29 cellular contexts compared by ENCODE assay signal in genomic region chr14:39272918-39273317, GRCh38.
"Had no signal": no experiment of that assay in that cellular context is flagged by ENCODE, and none has a peak within 500 bp of the region (broad histone marks: within the 10 kb centered on the region; RNA-seq: fewer than 3 reads in every experiment).

No MANE protein-coding gene starts in this region.

- H3K36me3 ChIP-seq: adrenal gland, brain microvascular endothelial cell, thoracic aorta, vagina, WERI-Rb-1 had no signal

- FAIRE-seq: colon, small intestine, TTC549 had no signal

- H3K4me3 Mint-ChIP-seq: activated CD8-positive, alpha-beta T cell treated with anti-CD3 and anti-CD28 coated beads, Interleukin-2, amount 10 ng/mL, durations not matched to agents 7 days and 5 days; activated naive CD4-positive, alpha-beta T cell treated with anti-CD3 and anti-CD28 coated beads for 36 hours; neural crest cell; type B pancreatic cell had no signal

- H3K27ac Mint-ChIP-seq: activated CD8-positive, alpha-beta T cell treated with anti-CD3 and anti-CD28 coated beads, Interleukin-2, amount 10 ng/mL, durations not matched to agents 7 days and 5 days; activated naive CD4-positive, alpha-beta T cell treated with anti-CD3 and anti-CD28 coated beads for 36 hours; stimulated activated naive B cell treated with anti-CD40 and anti-IgM and Interleukin-4, amounts not matched to agents 10 μg/mL and 1 μg/mL and 100 μg/mL, for 72 hours had no signal

- H3K9me3 Mint-ChIP-seq: T-cell had no signal

- H3K27ac ChIP-seq: adrenal gland, ascending aorta, brain microvascular endothelial cell, dorsolateral prefrontal cortex, gastroesophageal sphincter, heart left ventricle, thoracic aorta, vagina, WERI-Rb-1 had no signal

- H3K27me3 Mint-ChIP-seq: stimulated activated naive B cell treated with anti-CD40 and anti-IgM and Interleukin-4, amounts not matched to agents 10 μg/mL and 1 μg/mL and 100 μg/mL, for 72 hours; T-cell; type B pancreatic cell had no signal

- H3K9me3 ChIP-seq: adrenal gland, ascending aorta, gastroesophageal sphincter, thoracic aorta, vagina had no signal

- H3K4me3 ChIP-seq: adrenal gland, ascending aorta, dorsolateral prefrontal cortex, gastroesophageal sphincter, heart left ventricle, thoracic aorta, vagina had no signal

- H3K27me3 ChIP-seq: adrenal gland, ascending aorta, brain microvascular endothelial cell, dorsolateral prefrontal cortex, gastroesophageal sphincter, heart left ventricle, vagina had no signal

- DNase-seq: activated CD4-positive, alpha-beta T cell treated with anti-CD3 and anti-CD28 coated beads for 1 hour; activated CD4-positive, alpha-beta T cell treated with anti-CD3 and anti-CD28 coated beads, Interleukin-2, amount 50 U/mL, for 1 hour; activated CD8-positive, alpha-beta T cell treated with anti-CD3 and anti-CD28 coated beads, Interleukin-2, amount 10 ng/mL, durations not matched to agents 7 days and 5 days; activated effector memory CD4-positive, alpha-beta T cell treated with Interleukin-2 at 50 U/mL for 16 hours; activated naive CD4-positive, alpha-beta T cell treated with anti-CD3 and anti-CD28 coated beads for 36 hours; adrenal gland; brain microvascular endothelial cell; central memory CD4-positive, alpha-beta T cell; dorsolateral prefrontal cortex; heart left ventricle; islet precursor cell; left cardiac atrium; mesenchymal stem cell; occipital lobe; posterior cingulate gyrus; small intestine; stimulated activated CD4-positive, alpha-beta T cell treated with anti-CD3 and anti-CD28 coated beads, Interleukin-2, amount 100 ng/mL, for 24 hours; stimulated activated naive B cell treated with anti-CD40 and anti-IgM and Interleukin-4, amounts not matched to agents 10 μg/mL and 1 μg/mL and 100 μg/mL, for 72 hours; T-cell; WERI-Rb-1 had no signal

- ATAC-seq: activated CD8-positive, alpha-beta T cell treated with anti-CD3 and anti-CD28 coated beads, Interleukin-2, amount 10 ng/mL, durations not matched to agents 7 days and 5 days; gastroesophageal sphincter; heart left ventricle; left cardiac atrium; sciatic nerve; T-cell had no signal
